Comparison of ENCODE assay signal across 1 cellular context in genomic region chr7:112510743-112511110, GRCh38.
TF ChIP-seq lines count a peak whose summit lies in the region.

No MANE protein-coding gene starts in this region.

TF ChIP-seq in GM12878, 131 proteins besides CTCF, POLR2A, EP300 and RAD21 (continued from another document):
- no peak for TF ChIP-seq ESRRA (IDR thresholded peaks at IDR 0.05; ENCODE audit: low read length)
- no peak for TF ChIP-seq TBL1XR1 (IDR thresholded peaks at IDR 0.05; ENCODE audit: low read depth, low read length)
- no peak for TF ChIP-seq RFX5 (IDR thresholded peaks at IDR 0.05; ENCODE audit: low read depth, low read length)
- no peak for TF ChIP-seq CBFB (IDR thresholded peaks at IDR 0.05; ENCODE audit: low read depth)
- no peak for TF ChIP-seq YBX1 (IDR thresholded peaks at IDR 0.05)
TF ChIP-seq in GM12878: peak in this region for 0.
